Comparison of ENCODE assay signal across 27 cellular contexts in genomic region chr7:138307633-138308032, GRCh38.
"Had no signal": no experiment of that assay in that cellular context is flagged by ENCODE, and none has a peak within 500 bp of the region (broad histone marks: within the 10 kb centered on the region; RNA-seq: fewer than 3 reads in every experiment).

No MANE protein-coding gene starts in this region.

- H3K9me3 ChIP-seq: neutrophil, pancreas, psoas muscle, right lobe of liver, suprapubic skin, testis, tibial artery, upper lobe of right lung, uterus had no signal

- DNase-seq: naive B cell; naive thymus-derived CD8-positive, alpha-beta T cell; nucleus accumbens; pancreas; psoas muscle; right cardiac atrium; right lobe of liver; sigmoid colon; small intestine; stimulated activated CD4-positive, alpha-beta T cell treated with anti-CD3 and anti-CD28 coated beads, Interleukin-15, amount 100 ng/mL, for 24 hours; stimulated activated CD4-positive, alpha-beta T cell treated with anti-CD3 and anti-CD28 coated beads, Interleukin-4, amount 100 ng/mL, for 1 hour; stimulated activated CD4-positive, alpha-beta T cell treated with anti-CD3 and anti-CD28 coated beads, Interleukin-4, amount 100 ng/mL, for 4 hours; stimulated activated CD8-positive, alpha-beta memory T cell treated with anti-CD3 and anti-CD28 coated beads, Interleukin-4, amount 100 ng/mL, for 48 hours; stimulated activated naive CD4-positive, alpha-beta T cell; stimulated activated naive CD8-positive, alpha-beta T cell treated with anti-CD3 and anti-CD28 coated beads, Interleukin-15, amount 100 ng/mL, for 72 hours; stimulated activated naive CD8-positive, alpha-beta T cell treated with anti-CD3 and anti-CD28 coated beads, Interleukin-15, Interleukin-2, amounts not matched to agents 100 U/mL and 50 U/mL, for 24 hours; substantia nigra; testis; tibial artery; transverse colon; upper lobe of right lung; uterus had no signal

- H3K27me3 ChIP-seq: neutrophil, pancreas, right lobe of liver, sigmoid colon, suprapubic skin, testis, tibial artery, transverse colon, upper lobe of right lung, uterus had no signal

- H3K4me1 ChIP-seq: pancreas, psoas muscle, right lobe of liver, sigmoid colon, suprapubic skin, testis, tibial artery, transverse colon, upper lobe of right lung, uterus had no signal

- H3K4me1 Mint-ChIP-seq: naive B cell; neural crest cell; stimulated activated memory B cell treated with anti-CD40 and anti-IgM and Interleukin-4, amounts not matched to agents 10 μg/mL and 1 μg/mL and 100 μg/mL, for 72 hours; stimulated activated naive CD8-positive, alpha-beta T cell treated with anti-CD3 and anti-CD28 coated beads, Interleukin-15, amount 100 ng/mL, for 72 hours had no signal

- H3K4me3 Mint-ChIP-seq: naive B cell; naive thymus-derived CD8-positive, alpha-beta T cell; natural killer cell treated with Interleukin-12 subunit alpha and Interleukin-12 subunit beta and Interleukin-15 and Interleukin-18, amount 100 ng/mL, for 72 hours; neural crest cell; stimulated activated memory B cell treated with anti-CD40 and anti-IgM and Interleukin-4, amounts not matched to agents 10 μg/mL and 1 μg/mL and 100 μg/mL, for 72 hours; stimulated activated naive CD8-positive, alpha-beta T cell treated with anti-CD3 and anti-CD28 coated beads, Interleukin-15, amount 100 ng/mL, for 72 hours had no signal

- H3K9me3 Mint-ChIP-seq: naive thymus-derived CD8-positive, alpha-beta T cell; stimulated activated memory B cell treated with anti-CD40 and anti-IgM and Interleukin-4, amounts not matched to agents 10 μg/mL and 1 μg/mL and 100 μg/mL, for 72 hours; stimulated activated naive CD8-positive, alpha-beta T cell treated with anti-CD3 and anti-CD28 coated beads, Interleukin-15, amount 100 ng/mL, for 72 hours had no signal

- FAIRE-seq: pancreas, small intestine had no signal

- H3K36me3 ChIP-seq: neutrophil, pancreas, right lobe of liver, sigmoid colon, suprapubic skin, tibial artery, transverse colon, upper lobe of right lung, uterus had no signal

- H3K27me3 Mint-ChIP-seq: naive thymus-derived CD8-positive, alpha-beta T cell; stimulated activated memory B cell treated with anti-CD40 and anti-IgM and Interleukin-4, amounts not matched to agents 10 μg/mL and 1 μg/mL and 100 μg/mL, for 72 hours; stimulated activated naive CD8-positive, alpha-beta T cell treated with anti-CD3 and anti-CD28 coated beads, Interleukin-15, amount 100 ng/mL, for 72 hours had no signal

- H3K27ac ChIP-seq: neutrophil, pancreas, psoas muscle, right lobe of liver, sigmoid colon, suprapubic skin, testis, tibial artery, transverse colon, upper lobe of right lung, uterus had no signal

- H3K4me3 ChIP-seq: pancreas, psoas muscle, right lobe of liver, sigmoid colon, suprapubic skin, testis, tibial artery, transverse colon, upper lobe of right lung, uterus had no signal

- H3K27ac Mint-ChIP-seq: naive B cell; naive thymus-derived CD8-positive, alpha-beta T cell; natural killer cell treated with Interleukin-12 subunit alpha and Interleukin-12 subunit beta and Interleukin-15 and Interleukin-18, amount 100 ng/mL, for 72 hours; stimulated activated memory B cell treated with anti-CD40 and anti-IgM and Interleukin-4, amounts not matched to agents 10 μg/mL and 1 μg/mL and 100 μg/mL, for 72 hours; stimulated activated naive CD8-positive, alpha-beta T cell treated with anti-CD3 and anti-CD28 coated beads, Interleukin-15, amount 100 ng/mL, for 72 hours had no signal

- ATAC-seq: naive thymus-derived CD8-positive, alpha-beta T cell; natural killer cell treated with Interleukin-12 subunit alpha and Interleukin-12 subunit beta and Interleukin-15 and Interleukin-18, amount 100 ng/mL, for 72 hours; pancreas; psoas muscle; right cardiac atrium; right lobe of liver; stimulated activated memory B cell treated with anti-CD40 and anti-IgM and Interleukin-4, amounts not matched to agents 10 μg/mL and 1 μg/mL and 100 μg/mL, for 72 hours; stimulated activated naive CD8-positive, alpha-beta T cell treated with anti-CD3 and anti-CD28 coated beads, Interleukin-15, amount 100 ng/mL, for 72 hours; stimulated activated naive CD8-positive, alpha-beta T cell treated with anti-CD3 and anti-CD28 coated beads, Interleukin-15, Interleukin-2, amounts not matched to agents 100 U/mL and 50 U/mL, for 24 hours; upper lobe of right lung had no signal

- H3K36me3 Mint-ChIP-seq: naive B cell; naive thymus-derived CD8-positive, alpha-beta T cell; natural killer cell treated with Interleukin-12 subunit alpha and Interleukin-12 subunit beta and Interleukin-15 and Interleukin-18, amount 100 ng/mL, for 72 hours; stimulated activated memory B cell treated with anti-CD40 and anti-IgM and Interleukin-4, amounts not matched to agents 10 μg/mL and 1 μg/mL and 100 μg/mL, for 72 hours had no signal
